8 cellular contexts compared by ENCODE assay signal in genomic region chr14:53306926-53307325, GRCh38.
A peak's percentile ranks its signal among the peaks of the same experiment; 100 is the strongest.
DNase-seq lines count a peak whose midpoint lies in the region; ATAC-seq lines count a peak whose summit lies in the region.

No MANE protein-coding gene starts in this region.

- H3K36me3 ChIP-seq in rectal smooth muscle tissue (ENCODE audit: control insufficient read depth, insufficient read depth, low read length) = no peaks in the 10 kb centered on the region
- no peaks in the 10 kb centered on the region for H3K36me3 ChIP-seq in CD4-positive, alpha-beta memory T cell (ENCODE audit: insufficient read depth, low read length)

- intact Hi-C loops in right cardiac atrium (cut with DNase I) = loop anchor here in 1 of 4 donors (10.0 kb wide), 1 partner anchor 482 kb away; no protein-coding TSS in a partner anchor
- intact Hi-C loops in CD4-positive, alpha-beta memory T cell (cut with micrococcal nuclease) = no loop called here

- CTCF ChIA-PET in CD4-positive, alpha-beta memory T cell (lab: Charles Lee; ENCODE audit: partially characterized antibody) = interaction anchor here (1.1 to 4.9 kb wide), 5 partner anchors 10 to 484 kb away, joined by 3 to 35 read pairs (median 10); no protein-coding TSS in a partner anchor

- peaks cover 2% of the 10 kb centered on the region for H3K4me1 ChIP-seq in right cardiac atrium (ENCODE audit: control insufficient read depth, insufficient read depth, low read length)
- H3K4me1 ChIP-seq in rectal smooth muscle tissue (ENCODE audit: control insufficient read depth, insufficient read depth, low read length) = no peaks in the 10 kb centered on the region
- peaks cover 9% of the 10 kb centered on the region for H3K4me1 ChIP-seq in CD4-positive, alpha-beta memory T cell (ENCODE audit: insufficient read depth, low read length)

- ATAC-seq in right cardiac atrium (peak; percentile 61 to 71), GM21360 (IDR thresholded peaks at IDR 0.05; ENCODE audit: unreplicated experiment) (no peak)

- POLR2A ChIA-PET in CD4-positive, alpha-beta memory T cell (lab: Charles Lee; ENCODE audit: partially characterized antibody) = no interaction called here

- H3K4me3 Mint-ChIP-seq in CD4-positive, alpha-beta memory T cell = peak overlapping the region in 2 of 8 donors; percentile 6

- no peak overlapping the region for H3K27ac ChIP-seq in right cardiac atrium (ENCODE audit: low read length)
- H3K27ac ChIP-seq in rectal smooth muscle tissue (ENCODE audit: low read depth, low read length) = peak overlapping the region; percentile 24
- no peak overlapping the region for H3K27ac ChIP-seq in CD4-positive, alpha-beta memory T cell (ENCODE audit: low read depth, low read length)

- peaks cover 0 to 1% of the 10 kb centered on the region in 2 donors for H3K27me3 Mint-ChIP-seq in CD4-positive, alpha-beta memory T cell

- no peak overlapping the region for H3K9ac ChIP-seq in rectal smooth muscle tissue (ENCODE audit: low read length)

- peaks cover 2 to 7% (median 5%) of the 10 kb centered on the region in 4 donors for H3K4me1 Mint-ChIP-seq in CD4-positive, alpha-beta memory T cell

- H3K27ac Mint-ChIP-seq in CD4-positive, alpha-beta memory T cell = no peak overlapping the region

- H3K9me3 ChIP-seq in right cardiac atrium (ENCODE audit: control insufficient read depth, low read length) = no peaks in the 10 kb centered on the region
- H3K9me3 ChIP-seq in CD4-positive, alpha-beta memory T cell (ENCODE audit: control insufficient read depth in 1 of 2, low read length in 2 of 2) = no peaks in the 10 kb centered on the region

- H3K27me3 ChIP-seq in right cardiac atrium (ENCODE audit: control insufficient read depth, insufficient read depth) (no peaks in the 10 kb centered on the region), rectal smooth muscle tissue (ENCODE audit: control insufficient read depth, insufficient read depth, low read length) (no peaks in the 10 kb centered on the region)
- H3K27me3 ChIP-seq in CD4-positive, alpha-beta memory T cell (ENCODE audit: insufficient read depth, low read length) = no peaks in the 10 kb centered on the region

- peaks cover 4 to 23% (median 15%) of the 10 kb centered on the region in 8 donors for H3K9me3 Mint-ChIP-seq in CD4-positive, alpha-beta memory T cell

- DNase-seq in ELR (ENCODE audit: low read depth) (peak; percentile 54), amniotic epithelial cell (ENCODE audit: low read depth) (peak; percentile 81), right cardiac atrium (no peak), NAMALWA (ENCODE audit: low spot score) (no peak)
- no peak for DNase-seq in activated CD4-positive, alpha-beta T cell treated with anti-CD3 and anti-CD28 coated beads, Interleukin-2, amount 50 U/mL, for 4 hours
- no peak for DNase-seq in CD4-positive, alpha-beta memory T cell

- peaks cover 0 to 7% of the 10 kb centered on the region in 2 donors for H3K36me3 Mint-ChIP-seq in CD4-positive, alpha-beta memory T cell

- WGBS in right cardiac atrium = 56% methylated on average over 4 of the region's 4 CpGs

- H3K4me3 ChIP-seq in right cardiac atrium (ENCODE audit: low read length) = peak overlapping the region; percentile 76
- no peak overlapping the region for H3K4me3 ChIP-seq in rectal smooth muscle tissue (ENCODE audit: low read length)
- H3K4me3 ChIP-seq in CD4-positive, alpha-beta memory T cell (ENCODE audit: low read length in 2 of 2) = no peak overlapping the region

Comparison
In these comparisons a context has a peak if more than half of its experiments do, and no peak if none do; other contexts are left out.
1. DNase-seq: peak in ELR (single experiment) and amniotic epithelial cell (single experiment); none in right cardiac atrium (0 of 3), activated CD4-positive, alpha-beta T cell treated with anti-CD3 and anti-CD28 coated beads, Interleukin-2, amount 50 U/mL, for 4 hours (0 of 2), CD4-positive, alpha-beta memory T cell (0 of 5) and NAMALWA (single experiment).